14 cellular contexts compared by ENCODE assay signal in genomic region chr22:24420072-24420976, GRCh38. TPM values are rescaled to one million over a fixed set of nuclear protein-coding genes. Genes with fewer than 3 reads are reported as not detected.
DNase-seq lines count a peak whose midpoint lies in the region; FAIRE-seq and TF ChIP-seq lines count a peak whose summit lies in the region.
"Had no signal": no experiment of that assay in that cellular context is flagged by ENCODE, and none has a peak within 500 bp of the region (broad histone marks: within the 10 kb centered on the region; RNA-seq: fewer than 3 reads in every experiment).

No MANE protein-coding gene starts in this region.

- H2BK5ac ChIP-seq in neuronal stem cell (ENCODE audit: low read length) (peak overlapping the region; percentile 89), mesendoderm (ENCODE audit: low read length) (no peak overlapping the region)

- DNase-seq in Caco-2 (peak in 1 of 2 experiments; percentile 58), NCI-H2196 treated with DMSO at 0.1 percent for 48 hours (lab: John Stamatoyannopoulos, UW; ENCODE audit: unreplicated experiment) (peak; percentile 34), endothelial cell of umbilical vein (ENCODE audit: low read depth, low spot score) (peak; percentile 94), neuronal stem cell (ENCODE audit: low spot score) (peak; percentile 50), mesendoderm (no peak), hepatocyte (ENCODE audit: low spot score) (no peak), OCI-LY7 (ENCODE audit: low spot score) (no peak)
- no peak for DNase-seq in stimulated activated CD4-positive, alpha-beta T cell treated with anti-CD3 and anti-CD28 coated beads, Interleukin-4, amount 100 ng/mL, for 24 hours
- DNase-seq: activated B cell treated with CpG ODN at 0.5 μM for 24 hours, BE2C, cortex of kidney, NCI-H510A had no signal

- H3K4me1 ChIP-seq in Caco-2 (peaks cover 13% of the 10 kb centered on the region), endothelial cell of umbilical vein (ENCODE audit: control insufficient read depth, extremely low read depth, insufficient read depth, low read length) (peaks cover 29% of the 10 kb centered on the region), neuronal stem cell (ENCODE audit: control insufficient read depth in 2 of 2, insufficient read depth in 1 of 2, low read depth in 1 of 2, low read length in 2 of 2) (peaks cover 12 to 21% of the 10 kb centered on the region in 2 donors), mesendoderm (ENCODE audit: control insufficient read depth, low read depth, low read length) (no peaks in the 10 kb centered on the region), hepatocyte (ENCODE audit: insufficient read depth) (peaks cover 8% of the 10 kb centered on the region), OCI-LY7 (ENCODE audit: insufficient read depth, low read length, poor library complexity, severe bottlenecking) (peaks cover 11% of the 10 kb centered on the region)

- peak overlapping the region; percentile 100 for H2BK12ac ChIP-seq in neuronal stem cell (ENCODE audit: low read length)

- no peaks in the 10 kb centered on the region for H3K9me2 ChIP-seq in hepatocyte (replicated peaks; ENCODE audit: insufficient read depth)
- no peaks in the 10 kb centered on the region for H3K9me2 ChIP-seq in OCI-LY7 (ENCODE audit: insufficient read depth, low read length)

- CTCF ChIA-PET in Caco-2 (lab: Charles Lee) (interaction anchor here (0.6 to 6.1 kb wide), 5 partner anchors 13 to 106 kb away, joined by 3 to 51 read pairs (median 5); partner anchors contain the start of gene UPB1), endothelial cell of umbilical vein (lab: Charles Lee) (interaction anchor here (0.8 to 1.7 kb wide), 6 partner anchors 10 to 106 kb away, joined by 4 to 11 read pairs (median 6); no protein-coding TSS in a partner anchor), OCI-LY7 (lab: Charles Lee; ENCODE audit: unreplicated experiment) (interaction anchor here (0.6 kb wide), 1 partner anchor 106 kb away, joined by 4 read pairs; no protein-coding TSS in a partner anchor)

- no peaks in the 10 kb centered on the region for H3K79me2 ChIP-seq in endothelial cell of umbilical vein (ENCODE audit: control insufficient read depth, insufficient read depth, low read length)
- H3K79me2 ChIP-seq in mesendoderm (ENCODE audit: control insufficient read depth, insufficient read depth, low read length), result no peaks in the 10 kb centered on the region
- no peaks in the 10 kb centered on the region for H3K79me2 ChIP-seq in hepatocyte
- no peaks in the 10 kb centered on the region for H3K79me2 ChIP-seq in OCI-LY7 (ENCODE audit: insufficient read depth, low read depth, low read length)

- H2BK15ac ChIP-seq in neuronal stem cell (ENCODE audit: low read length) (peak overlapping the region; percentile 60), mesendoderm (replicated peaks; ENCODE audit: low read depth) (no peak overlapping the region)

- H3K27me3 ChIP-seq in Caco-2 (replicated peaks; ENCODE audit: control insufficient read depth, insufficient read depth, low read length) (no peaks in the 10 kb centered on the region), endothelial cell of umbilical vein (ENCODE audit: control insufficient read depth in 2 of 2, insufficient read depth in 2 of 2, low read length in 2 of 2) (no peaks in the 10 kb centered on the region), neuronal stem cell (ENCODE audit: control insufficient read depth in 3 of 3, insufficient read depth in 3 of 3, low read depth in 1 of 3, low read length in 3 of 3) (peaks cover 10 to 20% (median 12%) of the 10 kb centered on the region in 3 experiments), mesendoderm (ENCODE audit: insufficient read depth, low read length, poor library complexity) (no peaks in the 10 kb centered on the region), hepatocyte (peaks cover 12% of the 10 kb centered on the region)
- H3K27me3 ChIP-seq: BE2C had no signal

- H3K27ac Mint-ChIP-seq in Caco-2 (ENCODE audit: unreplicated experiment), result peak overlapping the region; percentile 82
- H3K27ac Mint-ChIP-seq: activated B cell treated with CpG ODN at 0.5 μM for 24 hours had no signal

- H3K9me3 Mint-ChIP-seq in Caco-2 (ENCODE audit: unreplicated experiment), result no peaks in the 10 kb centered on the region
- H3K9me3 Mint-ChIP-seq: activated B cell treated with CpG ODN at 0.5 μM for 24 hours had no signal

- peak overlapping the region; percentile 99 for H2AK5ac ChIP-seq in neuronal stem cell (ENCODE audit: low read depth, low read length)
- H2AK5ac ChIP-seq in mesendoderm (ENCODE audit: low read length), result no peak overlapping the region

- H3K4me2 ChIP-seq in endothelial cell of umbilical vein (ENCODE audit: insufficient read depth, low read length), result no peak overlapping the region
- no peak overlapping the region for H3K4me2 ChIP-seq in neuronal stem cell (ENCODE audit: insufficient read depth, low read length, poor library complexity, severe bottlenecking)
- H3K4me2 ChIP-seq in mesendoderm (ENCODE audit: low read length), result no peak overlapping the region
- no peak overlapping the region for H3K4me2 ChIP-seq in hepatocyte
- no peak overlapping the region for H3K4me2 ChIP-seq in OCI-LY7 (ENCODE audit: low read length)

- peak overlapping the region; percentile 97 for H4K91ac ChIP-seq in neuronal stem cell (ENCODE audit: low read depth, low read length, poor library complexity)

- no peak overlapping the region for H3K56ac ChIP-seq in mesendoderm (ENCODE audit: low read length)

- H3K9me3 ChIP-seq in Caco-2 (no peaks in the 10 kb centered on the region), endothelial cell of umbilical vein (replicated peaks; ENCODE audit: control insufficient read depth, insufficient read depth, low read length) (no peaks in the 10 kb centered on the region), neuronal stem cell (replicated peaks in 1 of 2; ENCODE audit: control insufficient read depth in 2 of 2, insufficient read depth in 1 of 2, low read depth in 1 of 2, low read length in 2 of 2) (no peaks in the 10 kb centered on the region), hepatocyte (ENCODE audit: low read depth) (no peaks in the 10 kb centered on the region), OCI-LY7 (ENCODE audit: low read length) (no peaks in the 10 kb centered on the region)
- H3K9me3 ChIP-seq: BE2C had no signal

- no peaks in the 10 kb centered on the region for H4K20me1 ChIP-seq in endothelial cell of umbilical vein (replicated peaks; ENCODE audit: control insufficient read depth, extremely low read depth, insufficient read depth, low read length)
- no peaks in the 10 kb centered on the region for H4K20me1 ChIP-seq in hepatocyte (ENCODE audit: insufficient read depth, poor library complexity, severe bottlenecking)
- no peaks in the 10 kb centered on the region for H4K20me1 ChIP-seq in OCI-LY7 (ENCODE audit: insufficient read depth, low read length)

- H3K36me3 Mint-ChIP-seq in Caco-2 (ENCODE audit: insufficient read depth, unreplicated experiment), result peaks cover 40% of the 10 kb centered on the region

- peak; percentile 57 for TF ChIP-seq POLR2A in endothelial cell of umbilical vein (IDR thresholded peaks at IDR 0.05; ENCODE audit: low read depth, low read length)

- H3K36me3 ChIP-seq in Caco-2 (ENCODE audit: control insufficient read depth, insufficient read depth, low read length) (peaks cover 1% of the 10 kb centered on the region; the same call in 1 of the 2 replicates), endothelial cell of umbilical vein (ENCODE audit: control insufficient read depth in 2 of 2, extremely low read depth in 1 of 2, insufficient read depth in 2 of 2, low read length in 2 of 2) (peaks cover 0 to 9% of the 10 kb centered on the region in 2 experiments), neuronal stem cell (replicated peaks in 1 of 2; ENCODE audit: control insufficient read depth in 2 of 2, insufficient read depth in 2 of 2, low read length in 2 of 2) (peaks cover 12 to 36% of the 10 kb centered on the region in 2 donors), mesendoderm (ENCODE audit: control insufficient read depth, insufficient read depth, low read length) (peaks cover 2% of the 10 kb centered on the region), hepatocyte (replicated peaks; ENCODE audit: insufficient read depth, low read depth) (no peaks in the 10 kb centered on the region), OCI-LY7 (ENCODE audit: insufficient read depth, low read length) (peaks cover 12% of the 10 kb centered on the region; the same call in 1 of the 2 replicates)

- no peak for TF ChIP-seq CTCF in Caco-2 (IDR thresholded peaks at IDR 0.05; ENCODE audit: insufficient read depth in 1 of 2, low read depth in 1 of 2, low read length in 1 of 2, severe bottlenecking in 1 of 2, unreplicated experiment in 1 of 2)
- TF ChIP-seq CTCF in endothelial cell of umbilical vein (IDR thresholded peaks at IDR 0.05; ENCODE audit: extremely low read depth in 1 of 2, insufficient read depth in 1 of 2, low read depth in 1 of 2, low read length in 2 of 2), result no peak
- TF ChIP-seq CTCF in hepatocyte (IDR thresholded peaks at IDR 0.05; ENCODE audit: poor library complexity), result no peak
- TF ChIP-seq CTCF in OCI-LY7 (conservative IDR thresholded peaks at IDR 0.05; ENCODE audit: low read length), result no peak

- H2BK120ac ChIP-seq in neuronal stem cell (ENCODE audit: low read depth, low read length) (peak overlapping the region; percentile 94), mesendoderm (ENCODE audit: low read depth, low read length) (no peak overlapping the region)

- no peaks in the 10 kb centered on the region for H3K9me1 ChIP-seq in endothelial cell of umbilical vein (replicated peaks; ENCODE audit: control insufficient read depth, extremely low read depth, insufficient read depth, low read length)

- H2AFZ ChIP-seq in endothelial cell of umbilical vein (ENCODE audit: low read depth, low read length) (no peak overlapping the region), neuronal stem cell (ENCODE audit: low read length) (no peak overlapping the region), hepatocyte (no peak overlapping the region), OCI-LY7 (ENCODE audit: low read length) (no peak overlapping the region)

- H3K23ac ChIP-seq in neuronal stem cell (ENCODE audit: low read depth, low read length, poor library complexity) (peak overlapping the region; percentile 44), mesendoderm (ENCODE audit: low read length) (no peak overlapping the region)

- no peak overlapping the region for H3K4me3 ChIP-seq in Caco-2 (ENCODE audit: low read depth, low read length)
- H3K4me3 ChIP-seq in endothelial cell of umbilical vein (replicated peaks in 1 of 3; ENCODE audit: insufficient read depth in 1 of 3, low read depth in 1 of 3, low read length in 3 of 3), result no peak overlapping the region
- H3K4me3 ChIP-seq in neuronal stem cell (ENCODE audit: low read length in 2 of 2), result no peak overlapping the region
- no peak overlapping the region for H3K4me3 ChIP-seq in mesendoderm (ENCODE audit: low read length)
- no peak overlapping the region for H3K4me3 ChIP-seq in hepatocyte
- no peak overlapping the region for H3K4me3 ChIP-seq in OCI-LY7 (ENCODE audit: low read depth, low read length, poor library complexity, severe bottlenecking)
- H3K4me3 ChIP-seq: SJSA1 had no signal

- peak overlapping the region; percentile 98 for H3K18ac ChIP-seq in neuronal stem cell (ENCODE audit: low read length)
- no peak overlapping the region for H3K18ac ChIP-seq in mesendoderm (ENCODE audit: low read length)

- no TSS peak for BruUV-seq in Caco-2 (replicated peaks; lab: Mats Ljungman, UMichigan)
- BruUV-seq in endothelial cell of umbilical vein (replicated peaks; lab: Mats Ljungman, UMichigan), result no TSS peak
- BruUV-seq in OCI-LY7 (replicated peaks; lab: Mats Ljungman, UMichigan), result no TSS peak

- peak; percentile 94 for FAIRE-seq in endothelial cell of umbilical vein (lab: Jason Lieb, UNC)
- FAIRE-seq: GM18507 had no signal

- no peak overlapping the region for H4K5ac ChIP-seq in mesendoderm (ENCODE audit: low read length)

- H3K4ac ChIP-seq in neuronal stem cell (ENCODE audit: low read length) (peak overlapping the region; percentile 81), mesendoderm (ENCODE audit: low read depth, low read length) (no peak overlapping the region)

- no CpG with 5 or more reads among the region's 18 CpGs for WGBS in neuronal stem cell (ENCODE audit: extremely low coverage in 2 of 2, insufficient read length in 2 of 2, insufficient replicate concordance in 1 of 2), 2 donors
- no CpG with 5 or more reads among the region's 18 CpGs for WGBS in mesendoderm (ENCODE audit: extremely low coverage, insufficient coverage, low lambda C conversion rate)
- 71% methylated on average over 17 of the region's 18 CpGs for WGBS in hepatocyte (ENCODE audit: low lambda C conversion rate, missing lambda C conversion rate)

- no peaks in the 10 kb centered on the region for H3K27me3 Mint-ChIP-seq in Caco-2 (ENCODE audit: insufficient read depth, unreplicated experiment)
- H3K27me3 Mint-ChIP-seq: activated B cell treated with CpG ODN at 0.5 μM for 24 hours had no signal

- intact Hi-C loops in Caco-2 (cut with micrococcal nuclease; ENCODE audit: unreplicated experiment), result no loop called here
- intact Hi-C loops in endothelial cell of umbilical vein (cut with micrococcal nuclease), result loop anchor here (1.0 kb wide), 4 partner anchors 13 to 150 kb away; partner anchors contain the start of gene SPECC1L
- intact Hi-C loops in OCI-LY7 (cut with micrococcal nuclease; ENCODE audit: unreplicated experiment), result loop anchor here (5.0 kb wide), 1 partner anchor 93 kb away; no protein-coding TSS in a partner anchor

- peaks cover 13% of the 10 kb centered on the region for H3K4me1 Mint-ChIP-seq in Caco-2 (ENCODE audit: low read depth, unreplicated experiment)

- POLR2A ChIA-PET in Caco-2 (lab: Charles Lee) (no interaction called here), endothelial cell of umbilical vein (lab: Charles Lee) (interaction anchor here (0.8 kb wide), 1 partner anchor 13 kb away, joined by 4 read pairs; no protein-coding TSS in a partner anchor), OCI-LY7 (lab: Charles Lee) (no interaction called here)

- peaks cover 2% of the 10 kb centered on the region for H3K79me1 ChIP-seq in neuronal stem cell (ENCODE audit: low read depth, low read length)
- no peaks in the 10 kb centered on the region for H3K79me1 ChIP-seq in mesendoderm (ENCODE audit: low read length)

- H3K14ac ChIP-seq in neuronal stem cell (ENCODE audit: low read length), result peak overlapping the region; percentile 91

- H3K9ac ChIP-seq in endothelial cell of umbilical vein (replicated peaks; ENCODE audit: extremely low read depth, insufficient read depth, low read length) (peak overlapping the region; percentile 45), neuronal stem cell (ENCODE audit: low read depth, low read length, poor library complexity) (peak overlapping the region; percentile 87), mesendoderm (ENCODE audit: low read length) (no peak overlapping the region)

- H4K8ac ChIP-seq in neuronal stem cell (ENCODE audit: low read depth, low read length) (no peak overlapping the region), mesendoderm (ENCODE audit: low read depth, low read length) (no peak overlapping the region)

- dilution Hi-C loops in endothelial cell of umbilical vein (cut with MboI; ENCODE audit: extremely low pct_ligation_motif_present, low sequenced_read_pairs), result no loop called here

- H3K4me3 Mint-ChIP-seq in Caco-2 (ENCODE audit: unreplicated experiment), result no peak overlapping the region
- H3K4me3 Mint-ChIP-seq: activated B cell treated with CpG ODN at 0.5 μM for 24 hours had no signal

- H3K27ac ChIP-seq in endothelial cell of umbilical vein (ENCODE audit: insufficient read depth, low read depth, low read length), result peak overlapping the region; percentile 79
- H3K27ac ChIP-seq in neuronal stem cell (replicated peaks; ENCODE audit: low read length), result peak overlapping the region; percentile 46
- H3K27ac ChIP-seq in mesendoderm (ENCODE audit: low read depth, low read length), result no peak overlapping the region
- no peak overlapping the region for H3K27ac ChIP-seq in hepatocyte
- no peak overlapping the region for H3K27ac ChIP-seq in OCI-LY7 (ENCODE audit: low read depth, low read length, poor library complexity, severe bottlenecking)
- H3K27ac ChIP-seq: SJSA1 had no signal

RNA-seq across cellular contexts. Expression of gene ADORA2A, which starts 7.1 kb away (rescaled TPM):
- total RNA-seq in Caco-2 (2022), result 4.0 and 4.9 TPM in 2 replicates
- 17.1 and 20.0 TPM in 2 replicates for total RNA-seq in endothelial cell of umbilical vein
- 33.1 and 45.3 TPM in 2 replicates for polyA plus RNA-seq in endothelial cell of umbilical vein
- polyA plus RNA-seq in endothelial cell of umbilical vein (2011; cell fraction: cytosol; rRNA removed), result 13.5 and 16.6 TPM in 2 replicates
- 14.3 and 15.7 TPM in 2 replicates for polyA plus RNA-seq in endothelial cell of umbilical vein (2011; cell fraction: nucleus; rRNA removed)
- 2.9 and 3.6 TPM in 2 replicates for polyA plus RNA-seq in endothelial cell of umbilical vein (2012)
- polyA minus RNA-seq in endothelial cell of umbilical vein, result 34.9 TPM in 2 replicates
- not detected for polyA minus RNA-seq in endothelial cell of umbilical vein (2011; cell fraction: cytosol; rRNA and poly(A)+ RNA removed)
- polyA minus RNA-seq in endothelial cell of umbilical vein (2011; cell fraction: nucleus; rRNA and poly(A)+ RNA removed), result 10.3 and 12.8 TPM in 2 replicates
- polyA plus RNA-seq in neuronal stem cell (2013, experiment 1 of 2), result 2.9 TPM
- 3.1 TPM for polyA plus RNA-seq in neuronal stem cell (2013, experiment 2 of 2)
- polyA plus RNA-seq in mesendoderm (2013, experiment 1 of 2), result 1.1 TPM
- polyA plus RNA-seq in mesendoderm (2013, experiment 2 of 2), result 1.3 TPM
- total RNA-seq in hepatocyte, result 1.2 and 2.0 TPM in 2 replicates
- polyA plus RNA-seq in hepatocyte, result 3.3 and 4.0 TPM in 2 replicates
- 31.2 and 35.7 TPM in 2 replicates for total RNA-seq in OCI-LY7 (2014; rRNA removed; shearing (Covaris generic))
- total RNA-seq in OCI-LY7 (2022), result 29.5 and 35.0 TPM in 2 replicates

Comparison
In these comparisons a context has a peak if more than half of its experiments do, and no peak if none do; other contexts are left out.
1. DNase-seq: peak in NCI-H2196 treated with DMSO at 0.1 percent for 48 hours (single experiment), endothelial cell of umbilical vein (single experiment) and neuronal stem cell (single experiment); none in mesendoderm (single experiment), hepatocyte (single experiment), stimulated activated CD4-positive, alpha-beta T cell treated with anti-CD3 and anti-CD28 coated beads, Interleukin-4, amount 100 ng/mL, for 24 hours (single experiment) and OCI-LY7 (single experiment).
2. H3K27ac ChIP-seq: peak in endothelial cell of umbilical vein (single experiment) and neuronal stem cell (single experiment); none in mesendoderm (single experiment), hepatocyte (single experiment) and OCI-LY7 (single experiment).